ENCODE assay signal across 8 cellular contexts in genomic region chr19:45038931-45039893, GRCh38. TPM values are rescaled to one million over a fixed set of nuclear protein-coding genes. Genes with fewer than 3 reads are reported as not detected.
DNase-seq lines count a peak whose midpoint lies in the region; ATAC-seq, FAIRE-seq and TF ChIP-seq lines count a peak whose summit lies in the region.

CLASRP (plus strand) TSS chr19:45039045; CDS start chr19:45040213, 1,168 bp downstream.

- H3K4me3 ChIP-seq in HFF-Myc (replicated peaks; ENCODE audit: low read depth, low read length) (peak within 1 kb of the TSS; percentile 83), SU-DHL-6 (ENCODE audit: insufficient read depth, low read length, poor library complexity, severe bottlenecking) (peak within 1 kb of the TSS; percentile 99), pancreas (peak within 1 kb of the TSS; percentile 68 to 90 (median 77)), thyroid gland (replicated peaks in 1 of 3) (peak within 1 kb of the TSS; percentile 34 to 75 (median 57))

- H3K27me3 Mint-ChIP-seq in activated naive CD8-positive, alpha-beta T cell treated with anti-CD3 and anti-CD28 coated beads for 36 hours, result no peaks in the 10 kb centered on the region

- H3K9me3 ChIP-seq in SU-DHL-6 (ENCODE audit: insufficient read depth, low read length) (no peaks in the 10 kb centered on the region), pancreas (no peaks in the 10 kb centered on the region), thyroid gland (no peaks in the 10 kb centered on the region)

- ATAC-seq in pancreas, result peak; percentile 97 to 99 (median 98)

- peak within 1 kb of the TSS; percentile 45 for H2AFZ ChIP-seq in SU-DHL-6 (ENCODE audit: low read depth, low read length, severe bottlenecking)

- H3F3A ChIP-seq in SU-DHL-6 (ENCODE audit: insufficient read depth), result peaks cover 12% of the 10 kb centered on the region; the same call in 1 of the 2 replicates

- peak within 1 kb of the TSS; percentile 99 for H3K9ac ChIP-seq in SU-DHL-6 (ENCODE audit: low read length)

- peaks cover 37% of the 10 kb centered on the region for H3K79me2 ChIP-seq in SU-DHL-6 (ENCODE audit: insufficient read depth, low read length)

- peak within 1 kb of the TSS; percentile 94 for H3K4me3 Mint-ChIP-seq in activated naive CD8-positive, alpha-beta T cell treated with anti-CD3 and anti-CD28 coated beads for 36 hours

- H4K20me1 ChIP-seq in SU-DHL-6 (ENCODE audit: low read depth, low read length), result peaks cover 5% of the 10 kb centered on the region; the same call in 1 of the 2 replicates

- intact Hi-C loops in head of caudate nucleus (cut with DNase I) (loop anchor here (5.0 kb wide), 1 partner anchor 138 kb away; the partner anchor contains the start of genes BLOC1S3 and TRAPPC6A), pancreas (cut with DNase I) (no loop called here), thyroid gland (cut with DNase I) (no loop called here)

- H3K4me1 ChIP-seq in pancreas (peaks cover 11 to 16% (median 14%) of the 10 kb centered on the region in 3 donors), thyroid gland (peaks cover 12 to 26% of the 10 kb centered on the region in 2 donors)

- no peak for TF ChIP-seq CTCF in HFF-Myc (IDR thresholded peaks at IDR 0.05; ENCODE audit: low read depth, low read length, missing control alignments)
- no peak for TF ChIP-seq CTCF in SU-DHL-6 (IDR thresholded peaks at IDR 0.05; ENCODE audit: insufficient read depth, low read length, poor library complexity, severe bottlenecking)
- TF ChIP-seq CTCF in pancreas (IDR thresholded peaks at IDR 0.05), result no peak
- TF ChIP-seq CTCF in thyroid gland (IDR thresholded peaks at IDR 0.05), result no peak

- H3K4me1 Mint-ChIP-seq in activated naive CD8-positive, alpha-beta T cell treated with anti-CD3 and anti-CD28 coated beads for 36 hours, result peaks cover 28% of the 10 kb centered on the region

- DNase-seq in GM03348 (ENCODE audit: low spot score) (peak; percentile 97), HFF-Myc (ENCODE audit: extremely low read depth, low read depth) (peak; percentile 43), NCI-H1048 (lab: John Stamatoyannopoulos, UW) (peak; percentile 84), head of caudate nucleus (peak; percentile 74 to 97 (median 93)), pancreas (peak; percentile 90 to 95 (median 92)), thyroid gland (peak; percentile 89 to 90)
- peak; percentile 91 for DNase-seq in activated naive CD8-positive, alpha-beta T cell treated with anti-CD3 and anti-CD28 coated beads for 36 hours

- no peaks in the 10 kb centered on the region for H3K9me3 Mint-ChIP-seq in activated naive CD8-positive, alpha-beta T cell treated with anti-CD3 and anti-CD28 coated beads for 36 hours

- no peaks in the 10 kb centered on the region for H3K9me2 ChIP-seq in SU-DHL-6 (replicated peaks; ENCODE audit: insufficient read depth, low read length)

- TF ChIP-seq POLR2A in thyroid gland (IDR thresholded peaks at IDR 0.05), result peak; percentile 82 to 88

- peak; percentile 91 for FAIRE-seq in pancreas (lab: Jason Lieb, UNC)

- H3K27ac ChIP-seq in SU-DHL-6 (ENCODE audit: low read depth, low read length) (peak within 1 kb of the TSS; percentile 88), pancreas (peak within 1 kb of the TSS; percentile 89 to 94 (median 94)), thyroid gland (peak within 1 kb of the TSS; percentile 53 to 88 (median 71))

- H3K27ac Mint-ChIP-seq in activated naive CD8-positive, alpha-beta T cell treated with anti-CD3 and anti-CD28 coated beads for 36 hours, result peak within 1 kb of the TSS; percentile 93

- peak within 1 kb of the TSS; percentile 88 for H3K4me2 ChIP-seq in SU-DHL-6 (ENCODE audit: low read depth, low read length, poor library complexity, severe bottlenecking)

- WGBS in pancreas, 2 donors, result 1 to 2% methylated on average over 60 to 62 of the region's 62 CpGs
- WGBS in thyroid gland, 2 donors, result 3% methylated on average over 47 to 58 of the region's 62 CpGs

- H3K36me3 Mint-ChIP-seq in activated naive CD8-positive, alpha-beta T cell treated with anti-CD3 and anti-CD28 coated beads for 36 hours, result peaks cover 39% of the 10 kb centered on the region

- H3K36me3 ChIP-seq in SU-DHL-6 (ENCODE audit: low read length) (peaks cover 3% of the 10 kb centered on the region; the same call in 1 of the 2 replicates), pancreas (peaks cover 0 to 39% (median 7%) of the 10 kb centered on the region in 3 donors), thyroid gland (peaks cover 32 to 34% of the 10 kb centered on the region in 2 donors)

- H3K27me3 ChIP-seq in SU-DHL-6 (ENCODE audit: low read length) (no peaks in the 10 kb centered on the region), pancreas (no peaks in the 10 kb centered on the region), thyroid gland (no peaks in the 10 kb centered on the region)

RNA-seq across cellular contexts. Expression of gene CLASRP, which starts in this region (rescaled TPM):
- total RNA-seq in activated naive CD8-positive, alpha-beta T cell treated with anti-CD3 and anti-CD28 coated beads for 36 hours, result 10 to 100 TPM; 89.9 to 94.2 TPM
- 10 to 100 TPM; 34.8 to 55.0 (median 47.7) TPM for total RNA-seq in pancreas
- 100 to 1,000 TPM; 213 to 244 TPM for polyA plus RNA-seq in pancreas
- total RNA-seq in thyroid gland, result 10 to 100 TPM; 48.2 to 96.8 (median 95.0) TPM

Comparison
In these comparisons a context has a peak if more than half of its experiments do, and no peak if none do; other contexts are left out.
1. Peak in every context shown above with its lines: DNase-seq, ATAC-seq, H3K4me3 ChIP-seq and H3K27ac ChIP-seq.
2. DNase-seq: peak in every context shown above with its lines; median percentile 97 in GM03348; 93 in head of caudate nucleus; 92 in pancreas; 91 in activated naive CD8-positive, alpha-beta T cell treated with anti-CD3 and anti-CD28 coated beads for 36 hours; 90 in thyroid gland; 84 in NCI-H1048; 43 in HFF-Myc.